In genomic region chr14:56172571-56172971, GRCh38 we compare ENCODE assay signal across 9 cellular contexts. TPM values are rescaled to one million over a fixed set of nuclear protein-coding genes. Genes with fewer than 3 reads are reported as not detected.
DNase-seq lines count a peak whose midpoint lies in the region; ATAC-seq, FAIRE-seq and TF ChIP-seq lines count a peak whose summit lies in the region.
"Had no signal": no experiment of that assay in that cellular context is flagged by ENCODE, and none has a peak within 500 bp of the region (broad histone marks: within the 10 kb centered on the region; RNA-seq: fewer than 3 reads in every experiment).

No MANE protein-coding gene starts in this region.

- peak overlapping the region in 6 of 7 donors; percentile 12 to 64 (median 36) for H3K27ac Mint-ChIP-seq in CD14-positive monocyte
- peak overlapping the region; percentile 2 to 91 (median 54) for H3K27ac Mint-ChIP-seq in naive thymus-derived CD4-positive, alpha-beta T cell

- WGBS in K562 (ENCODE audit: insufficient coverage, low coverage, missing lambda C conversion rate): 0% methylated on average over 3 of the region's 3 CpGs

- H3K27me3 ChIP-seq in K562 (ENCODE audit: control insufficient read depth in 2 of 2, insufficient read depth in 2 of 2, low read length in 2 of 2): no peaks in the 10 kb centered on the region
- no peaks in the 10 kb centered on the region for H3K27me3 ChIP-seq in naive thymus-derived CD4-positive, alpha-beta T cell (ENCODE audit: control insufficient read depth in 2 of 2, insufficient read depth in 2 of 2, low read length in 2 of 2)

- in situ Hi-C loops in KBM-7 (cut with MboI; ENCODE audit: low pct_unique_long_range_greater_than_20kb, low sequenced_read_pairs): no loop called here
- in situ Hi-C loops in K562 (cut with MboI): no loop called here

- H3K36me3 ChIP-seq in K562 (ENCODE audit: control insufficient read depth, insufficient read depth, low read length): no peaks in the 10 kb centered on the region
- no peaks in the 10 kb centered on the region for H3K36me3 ChIP-seq in naive thymus-derived CD4-positive, alpha-beta T cell (ENCODE audit: control insufficient read depth in 2 of 3, insufficient read depth in 3 of 3, low read length in 3 of 3)

- FAIRE-seq in K562 (lab: Jason Lieb, UNC): no peak

- intact Hi-C loops in CD14-positive monocyte (cut with micrococcal nuclease): no loop called here
- intact Hi-C loops in K562 (cut with micrococcal nuclease): no loop called here
- intact Hi-C loops in naive thymus-derived CD4-positive, alpha-beta T cell (cut with micrococcal nuclease): loop anchor here in 1 of 2 donors (2.0 to 10.0 kb wide), 4 partner anchors 22 to 365 kb away; partner anchors contain the start of gene PELI2

- H3K4me1 Mint-ChIP-seq in CD14-positive monocyte: peaks cover 26% of the 10 kb centered on the region
- H3K4me1 Mint-ChIP-seq in naive thymus-derived CD4-positive, alpha-beta T cell: peaks cover 32 to 70% (median 63%) of the 10 kb centered on the region in 7 donors

- no peak overlapping the region for H2AFZ ChIP-seq in K562 (ENCODE audit: low read depth, low read length)

- TF ChIP-seq EP300 in K562 (IDR thresholded peaks at IDR 0.05; ENCODE audit: low read length): no peak; the same call in 1 of the 2 replicates

- H3K9ac ChIP-seq in K562 (ENCODE audit: insufficient read depth in 1 of 2, low read depth in 2 of 2, low read length in 2 of 2): no peak overlapping the region

- peaks cover 0 to 16% of the 10 kb centered on the region in 2 experiments; a peak in 3 of 5 replicates for H3K4me1 ChIP-seq in K562 (replicated peaks in 1 of 2; ENCODE audit: control insufficient read depth in 2 of 2, insufficient read depth in 2 of 2, low read length in 2 of 2)
- H3K4me1 ChIP-seq in naive thymus-derived CD4-positive, alpha-beta T cell (ENCODE audit: control insufficient read depth in 2 of 2, insufficient read depth in 2 of 2, low read length in 2 of 2): peaks cover 3 to 26% of the 10 kb centered on the region in 2 donors

- H3K4me2 ChIP-seq in K562 (ENCODE audit: insufficient read depth, low read length): no peak overlapping the region

- peaks cover 0 to 2% (median 0%) of the 10 kb centered on the region in 7 donors for H3K9me3 Mint-ChIP-seq in CD14-positive monocyte
- H3K9me3 Mint-ChIP-seq in naive thymus-derived CD4-positive, alpha-beta T cell: peaks cover 0 to 11% (median 2%) of the 10 kb centered on the region in 11 donors

- ATAC-seq in K562 (peak; percentile 61), GM21447 (IDR thresholded peaks at IDR 0.05; ENCODE audit: unreplicated experiment) (no peak), GM19395 (IDR thresholded peaks at IDR 0.05; ENCODE audit: unreplicated experiment) (no peak)
- no peak for ATAC-seq in naive thymus-derived CD4-positive, alpha-beta T cell

- no peak overlapping the region for H3K4me3 Mint-ChIP-seq in CD14-positive monocyte
- peak overlapping the region; percentile 15 to 75 (median 42) for H3K4me3 Mint-ChIP-seq in naive thymus-derived CD4-positive, alpha-beta T cell

- no peaks in the 10 kb centered on the region for H3K79me2 ChIP-seq in K562 (ENCODE audit: control insufficient read depth, insufficient read depth, low read length)

- H3K27ac ChIP-seq in K562 (ENCODE audit: extremely low read depth, low read depth, low read length): peak overlapping the region; percentile 20; the same call in 1 of the 3 replicates
- H3K27ac ChIP-seq in naive thymus-derived CD4-positive, alpha-beta T cell (ENCODE audit: low read depth, low read length): no peak overlapping the region

- BruUV-seq in K562 (replicated peaks; lab: Mats Ljungman, UMichigan): no TSS peak

- H3K9me1 ChIP-seq in K562 (ENCODE audit: control insufficient read depth, insufficient read depth, low read length): no peaks in the 10 kb centered on the region

- no peak overlapping the region for H3K4me3 ChIP-seq in K562
- no peak overlapping the region for H3K4me3 ChIP-seq in naive thymus-derived CD4-positive, alpha-beta T cell (ENCODE audit: low read length)
- H3K4me3 ChIP-seq: skin epidermis had no signal

- CTCF ChIA-PET in K562 (lab: Yijun Ruan, JAX; ENCODE audit: low intra/inter-chr PET ratio): no interaction called here
- CTCF ChIA-PET in naive thymus-derived CD4-positive, alpha-beta T cell (lab: Charles Lee): interaction anchor here (0.6 kb wide), 1 partner anchor 476 kb away, joined by 4 read pairs; no protein-coding TSS in a partner anchor

- POLR2A ChIA-PET in K562 (lab: Yijun Ruan, JAX): interaction anchor here (0.6 to 0.7 kb wide), 2 partner anchors 36 to 154 kb away, joined by 4 to 7 read pairs; no protein-coding TSS in a partner anchor
- POLR2A ChIA-PET in naive thymus-derived CD4-positive, alpha-beta T cell (lab: Charles Lee): interaction anchor here (0.7 kb wide), 1 partner anchor 53 kb away, joined by 3 read pairs; no protein-coding TSS in a partner anchor

- no peaks in the 10 kb centered on the region for H3K9me3 ChIP-seq in K562 (replicated peaks; ENCODE audit: control insufficient read depth, insufficient read depth, low read depth, low read length)
- no peaks in the 10 kb centered on the region for H3K9me3 ChIP-seq in naive thymus-derived CD4-positive, alpha-beta T cell (ENCODE audit: control insufficient read depth in 2 of 3, low read length in 3 of 3)

- peaks cover 0 to 4% (median 0%) of the 10 kb centered on the region in 3 donors for H3K27me3 Mint-ChIP-seq in CD14-positive monocyte (ENCODE audit: low read depth in 3 of 3)
- no peaks in the 10 kb centered on the region for H3K27me3 Mint-ChIP-seq in naive thymus-derived CD4-positive, alpha-beta T cell

- TF ChIP-seq RAD21 in K562 (CRISPR knock-in tag; conservative IDR thresholded peaks at IDR 0.05 in 1 of 2, IDR thresholded peaks at IDR 0.05 in 1 of 2): no peak

- no peak for TF ChIP-seq POLR2A in K562 (conservative IDR thresholded peaks at IDR 0.05)

- peaks cover 0 to 6% of the 10 kb centered on the region in 2 donors for H3K36me3 Mint-ChIP-seq in CD14-positive monocyte
- peaks cover 0 to 26% (median 17%) of the 10 kb centered on the region in 5 donors for H3K36me3 Mint-ChIP-seq in naive thymus-derived CD4-positive, alpha-beta T cell

- TF ChIP-seq CTCF in CD14-positive monocyte (IDR thresholded peaks at IDR 0.05) (no peak), K562 (IDR thresholded peaks at IDR 0.05 in 2 of 3, conservative IDR thresholded peaks at IDR 0.05 in 1 of 3; ENCODE audit: insufficient read depth in 2 of 3, low read depth in 1 of 3, low read length in 3 of 3) (no peak)

- H4K20me1 ChIP-seq in K562 (replicated peaks; ENCODE audit: control insufficient read depth, insufficient read depth, low read length): no peaks in the 10 kb centered on the region

- DNase-seq in CD14-positive monocyte (ENCODE audit: low spot score) (no peak), KBM-7 (peak; percentile 36), K562 (ENCODE audit: extremely low read depth in 1 of 4, low spot score in 3 of 4) (peak in 1 of 4 experiments; percentile 11), midbrain (lab: John Stamatoyannopoulos, UW) (no peak), amygdala (lab: John Stamatoyannopoulos, UW) (no peak)
- no peak for DNase-seq in naive thymus-derived CD4-positive, alpha-beta T cell

TF ChIP-seq in K562, 482 proteins besides CTCF, POLR2A, EP300 and RAD21 (continues in another document):
- TF ChIP-seq CTBP1 (IDR thresholded peaks at IDR 0.05; ENCODE audit: borderline replicate concordance): 0 out of 2 replicates have a peak, but pooled peaks have one; percentile 14
- TF ChIP-seq NFRKB (IDR thresholded peaks at IDR 0.05; ENCODE audit: low read depth): 0 out of 2 replicates have a peak, but pooled peaks have one; percentile 28
- 0 out of 2 replicates have a peak, but pooled peaks have one; percentile 11 for TF ChIP-seq CBFA2T3 (IDR thresholded peaks at IDR 0.05)
- peak; percentile 70; the same call in 1 of the 2 replicates for TF ChIP-seq SMARCC2 (IDR thresholded peaks at IDR 0.05; ENCODE audit: low read depth)
- TF ChIP-seq ESRRB (CRISPR knock-in tag; IDR thresholded peaks at IDR 0.05; ENCODE audit: borderline replicate concordance): no peak
- TF ChIP-seq JUN (IDR thresholded peaks at IDR 0.05; ENCODE audit: borderline replicate concordance, low read depth, low read length): peak; percentile 88
- TF ChIP-seq JUN (CRISPR knock-in tag; IDR thresholded peaks at IDR 0.05; ENCODE audit: borderline replicate concordance): no peak
- TF ChIP-seq GTF2F1 (IDR thresholded peaks at IDR 0.05; ENCODE audit: low read depth, low read length): no peak
- TF ChIP-seq ELK3 (CRISPR knock-in tag; IDR thresholded peaks at IDR 0.05): no peak

RNA-seq across cellular contexts. Expression of gene PELI2, which starts 54.4 kb away (rescaled TPM):
- polyA plus RNA-seq in CD14-positive monocyte: 10 to 100 TPM; 10.1 to 12.5 TPM
- 0.60 and 1.0 TPM in 2 replicates for total RNA-seq in K562 (2011; cell fraction: chromatin; rRNA removed; ENCODE audit: low replicate concordance)
- 0.33 and 0.39 TPM in 2 replicates for total RNA-seq in K562 (2011; cell fraction: nucleolus; rRNA removed)
- total RNA-seq in K562 (2011; cell fraction: nucleoplasm; rRNA removed): 0.51 and 0.76 TPM in 2 replicates
- total RNA-seq in K562 (2014; rRNA removed): 0.41 and 0.54 TPM in 2 replicates
- total RNA-seq in K562 (2014; rRNA removed; fragmentation: Illumina TruSeq; extraction: Trizol): 0.44 and 0.77 TPM in 2 replicates
- total RNA-seq in K562 (2015; rRNA removed; fragmentation: Illumina TruSeq; extraction: Trizol): 0.19 and 0.22 TPM in 2 replicates
- total RNA-seq in K562 (2021): 0.58 and 1.0 TPM in 2 replicates
- 1.1 and 1.5 TPM in 2 replicates for polyA plus RNA-seq in K562 (2011; rRNA removed)
- 1.8 and 2.0 TPM in 2 replicates for polyA plus RNA-seq in K562 (2011; cell fraction: cytosol; rRNA removed)
- 1.2 and 1.3 TPM in 2 replicates for polyA plus RNA-seq in K562 (2011; cell fraction: nucleus; rRNA removed)
- 0.26 and 1.1 TPM in 2 replicates for polyA plus RNA-seq in K562 (2012)
- polyA plus RNA-seq in K562 (2014; fragmentation: Illumina TruSeq; extraction: Trizol): 0.27 and 0.53 TPM in 2 replicates
- polyA plus RNA-seq in K562 (2014; fragmentation: Nextera tagmentation; extraction: Ambion mirVana): under 1 TPM; 0.20 to 0.63 TPM
- polyA plus RNA-seq in K562 (2014; rRNA removed): 0.20 and 0.30 TPM in 2 replicates
- 2.8 and 3.9 TPM in 2 replicates for polyA minus RNA-seq in K562 (2011; rRNA and poly(A)+ RNA removed)
- polyA minus RNA-seq in K562 (2011; cell fraction: cytosol; rRNA and poly(A)+ RNA removed): 0.95 and 1.8 TPM in 2 replicates
- polyA minus RNA-seq in K562 (2011; cell fraction: nucleus; rRNA and poly(A)+ RNA removed): 0.67 and 0.81 TPM in 2 replicates
- 10 to 100 TPM in 4 of 5 experiments, 1 to 10 TPM in 1; 6.2 to 24.7 (median 11.5) TPM for total RNA-seq in naive thymus-derived CD4-positive, alpha-beta T cell
- 1 to 10 TPM; 1.7 to 2.9 TPM for polyA plus RNA-seq in naive thymus-derived CD4-positive, alpha-beta T cell

Comparison
In these comparisons a context has a peak if more than half of its experiments do, and no peak if none do; other contexts are left out.
1. H3K4me3 Mint-ChIP-seq: peak in naive thymus-derived CD4-positive, alpha-beta T cell (10 of 10); none in CD14-positive monocyte (0 of 2).